19 cellular contexts compared by ENCODE assay signal in the genomic region with DNA sequence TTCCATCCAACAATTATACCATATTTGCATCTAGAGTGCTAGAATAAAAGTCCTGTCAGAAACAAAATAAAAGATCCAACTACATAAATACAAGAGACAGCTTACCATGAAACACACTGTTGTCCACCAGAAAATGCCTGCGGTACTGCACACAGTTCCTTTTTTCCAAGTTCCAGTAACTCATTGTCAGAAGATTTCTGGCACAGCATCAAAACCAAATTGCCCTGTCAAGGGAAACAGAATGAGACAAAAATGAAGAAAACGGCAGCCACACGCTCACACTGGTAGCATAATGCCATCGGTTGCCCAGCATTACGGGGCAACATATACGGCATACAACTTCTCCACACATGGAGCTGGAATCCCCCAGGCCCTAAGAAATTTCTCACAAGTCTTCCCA. TPM values are rescaled to one million over a fixed set of nuclear protein-coding genes. Genes with fewer than 3 reads are reported as not detected.
DNase-seq lines count a peak whose midpoint lies in the region; ATAC-seq and TF ChIP-seq lines count a peak whose summit lies in the region.
"Had no signal": no experiment of that assay in that cellular context is flagged by ENCODE, and none has a peak within 500 bp of the region (broad histone marks: within the 10 kb centered on the region; RNA-seq: fewer than 3 reads in every experiment).

No MANE protein-coding gene starts in this region.

- in situ Hi-C loops in astrocyte of the spinal cord (cut with HindIII; ENCODE audit: low sequenced_read_pairs) = no loop called here

- no peak for ATAC-seq in HG03571 (IDR thresholded peaks at IDR 0.05; ENCODE audit: unreplicated experiment)
- ATAC-seq: activated T-cell treated with anti-CD3 and anti-CD28 coated beads, Interleukin-2, amount 50 U/mL, for 4 hours; left lobe of liver had no signal

- no peak for TF ChIP-seq CTCF in astrocyte of the spinal cord (IDR thresholded peaks at IDR 0.05; ENCODE audit: low read depth, low read length)

- DNase-seq in M059J (ENCODE audit: low read depth) (peak; percentile 15), astrocyte of the spinal cord (ENCODE audit: low read depth, low spot score) (peak; percentile 22), medulla oblongata (ENCODE audit: extremely low spot score) (peak; percentile 52), superior temporal gyrus (ENCODE audit: extremely low spot score) (peak; percentile 30), NCI-H526 treated with DMSO at 0.1 percent for 48 hours (lab: John Stamatoyannopoulos, UW) (no peak), NCI-H345 (lab: John Stamatoyannopoulos, UW) (no peak)
- DNase-seq: activated CD4-positive, CD25-positive, alpha-beta regulatory T cell treated with anti-CD3 and anti-CD28 coated beads, Interleukin-2, amount 50 U/mL, for 72 hours; activated naive CD4-positive, alpha-beta T cell treated with Interleukin-2 at 50 U/mL for 16 hours; activated T-cell treated with anti-CD3 and anti-CD28 coated beads, Interleukin-2, amount 50 U/mL, for 4 hours; CD4-positive, alpha-beta memory T cell; glutamatergic neuron; KG1; NCI-H2081 treated with DMSO at 0.1 percent for 48 hours; NCI-H446 treated with DMSO at 0.1 percent for 48 hours; NK-92 treated with Interleukin-12 subunit alpha and Interleukin-12 subunit beta, amount 100 ng/mL, for 24 hours; Peyer's patch had no signal

- H3K4me3 ChIP-seq in astrocyte of the spinal cord (ENCODE audit: low read depth, low read length) = no peak overlapping the region
- H3K4me3 ChIP-seq: Peyer's patch, thoracic aorta had no signal

RNA-seq across cellular contexts. Expression of a gene that starts 40.8 kb away (rescaled TPM):
- 0.10 and 0.17 TPM in 2 replicates for total RNA-seq in M059J (2014; rRNA removed; shearing (Covaris generic))
- total RNA-seq: CD4-positive, alpha-beta memory T cell had no signal

Comparison
In these comparisons a context has a peak if more than half of its experiments do, and no peak if none do; other contexts are left out.
1. DNase-seq: peak in M059J (single experiment), astrocyte of the spinal cord (single experiment), medulla oblongata (single experiment) and superior temporal gyrus (single experiment); none in NCI-H526 treated with DMSO at 0.1 percent for 48 hours (single experiment) and NCI-H345 (single experiment).